ENCODE assay signal across 19 cellular contexts in the genomic region with DNA sequence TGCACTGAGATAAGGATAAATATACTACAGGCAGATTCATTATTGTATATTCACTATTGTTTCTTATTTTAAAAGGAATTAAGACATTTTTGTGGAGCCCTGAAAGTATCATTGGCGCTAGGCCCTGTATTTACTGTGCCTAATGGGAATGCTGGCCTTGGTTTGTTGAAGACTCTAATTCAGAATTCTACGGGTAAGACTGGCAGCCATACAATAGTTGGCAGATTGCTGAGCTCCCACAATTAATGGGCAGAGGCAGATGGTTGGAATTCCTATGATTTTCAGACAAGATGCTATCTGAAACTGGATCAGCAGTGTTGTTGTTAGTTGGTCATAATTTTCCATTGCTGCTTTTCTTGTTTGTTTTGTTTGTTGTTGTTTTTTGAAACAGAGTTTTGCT. TPM values are rescaled to one million over a fixed set of nuclear protein-coding genes. Genes with fewer than 3 reads are reported as not detected.
DNase-seq lines count a peak whose midpoint lies in the region; ATAC-seq and TF ChIP-seq lines count a peak whose summit lies in the region.
"Had no signal": no experiment of that assay in that cellular context is flagged by ENCODE, and none has a peak within 500 bp of the region (broad histone marks: within the 10 kb centered on the region; RNA-seq: fewer than 3 reads in every experiment).

No MANE protein-coding gene starts in this region.

- no peak overlapping the region for H2BK5ac ChIP-seq in trophoblast cell (ENCODE audit: low read depth, low read length, poor library complexity)

- intact Hi-C loops in Panc1 (cut with micrococcal nuclease; ENCODE audit: unreplicated experiment) (no loop called here), OCI-LY7 (cut with micrococcal nuclease; ENCODE audit: unreplicated experiment) (no loop called here)

- H3K4me2 ChIP-seq in trophoblast cell (ENCODE audit: low read length) (no peak overlapping the region), OCI-LY7 (ENCODE audit: low read length) (no peak overlapping the region)
- H3K4me2 ChIP-seq: BLaER1 had no signal

- no peaks in the 10 kb centered on the region; the same call in 1 of the 2 replicates for H3K4me1 ChIP-seq in Panc1 (ENCODE audit: control insufficient read depth, insufficient read depth, low read length)
- H3K4me1 ChIP-seq in trophoblast cell (ENCODE audit: control insufficient read depth in 1 of 2, insufficient read depth in 2 of 2, low read length in 2 of 2): peaks cover 0 to 2% of the 10 kb centered on the region in 2 experiments
- no peaks in the 10 kb centered on the region for H3K4me1 ChIP-seq in OCI-LY7 (ENCODE audit: insufficient read depth, low read length, poor library complexity, severe bottlenecking)
- H3K4me1 ChIP-seq: BLaER1 had no signal

- H3K79me2 ChIP-seq in trophoblast cell (ENCODE audit: control insufficient read depth, insufficient read depth, low read length, poor library complexity): no peaks in the 10 kb centered on the region
- no peaks in the 10 kb centered on the region for H3K79me2 ChIP-seq in OCI-LY7 (ENCODE audit: insufficient read depth, low read depth, low read length)

- H4K8ac ChIP-seq in trophoblast cell (ENCODE audit: low read depth, low read length): no peak overlapping the region

- peak overlapping the region; percentile 48 for H4K91ac ChIP-seq in trophoblast cell (ENCODE audit: low read depth, low read length)

- H2BK12ac ChIP-seq in trophoblast cell (ENCODE audit: low read length): no peak overlapping the region

- H3K36me3 ChIP-seq in Panc1 (ENCODE audit: control insufficient read depth, insufficient read depth, low read length) (no peaks in the 10 kb centered on the region), trophoblast cell (ENCODE audit: control insufficient read depth in 1 of 2, insufficient read depth in 2 of 2, low read length in 2 of 2) (no peaks in the 10 kb centered on the region), OCI-LY7 (ENCODE audit: insufficient read depth, low read length) (no peaks in the 10 kb centered on the region; the same call in 1 of the 2 replicates)
- H3K36me3 ChIP-seq: BLaER1 had no signal

- H3K23ac ChIP-seq in trophoblast cell (ENCODE audit: low read length): no peak overlapping the region

- H2AFZ ChIP-seq in trophoblast cell (ENCODE audit: insufficient read depth, low read length, poor library complexity) (no peak overlapping the region), OCI-LY7 (ENCODE audit: low read length) (no peak overlapping the region)

- H3K27me3 ChIP-seq in Panc1 (ENCODE audit: control insufficient read depth, insufficient read depth, low read length): no peaks in the 10 kb centered on the region
- H3K27me3 ChIP-seq in trophoblast cell (ENCODE audit: insufficient read depth, low read length): no peaks in the 10 kb centered on the region
- H3K27me3 ChIP-seq: BLaER1 had no signal

- H3K9me3 ChIP-seq in Panc1 (ENCODE audit: control insufficient read depth, insufficient read depth, low read depth, low read length): no peaks in the 10 kb centered on the region
- no peaks in the 10 kb centered on the region for H3K9me3 ChIP-seq in trophoblast cell (ENCODE audit: insufficient read depth, low read depth, low read length)
- H3K9me3 ChIP-seq in OCI-LY7 (ENCODE audit: low read length): no peaks in the 10 kb centered on the region
- H3K9me3 ChIP-seq: BLaER1 had no signal

- H3K4ac ChIP-seq in trophoblast cell (ENCODE audit: low read depth, low read length): no peak overlapping the region

- H3K18ac ChIP-seq in trophoblast cell (ENCODE audit: low read length): no peak overlapping the region

- no peak overlapping the region for H3K14ac ChIP-seq in trophoblast cell (ENCODE audit: low read length)

- H3K9ac ChIP-seq in trophoblast cell (ENCODE audit: low read length): no peak overlapping the region
- H3K9ac ChIP-seq: BLaER1 had no signal

- H4K20me1 ChIP-seq in OCI-LY7 (ENCODE audit: insufficient read depth, low read length): no peaks in the 10 kb centered on the region
- H4K20me1 ChIP-seq: BLaER1 had no signal

- no peak overlapping the region for H3K4me3 ChIP-seq in Panc1 (ENCODE audit: low read depth in 2 of 2, low read length in 2 of 2)
- no peak overlapping the region for H3K4me3 ChIP-seq in trophoblast cell (ENCODE audit: low read depth, low read length)
- H3K4me3 ChIP-seq in OCI-LY7 (ENCODE audit: low read depth, low read length, poor library complexity, severe bottlenecking): no peak overlapping the region
- H3K4me3 ChIP-seq: BLaER1, K562 had no signal

- in situ Hi-C loops in Panc1 (cut with HindIII; ENCODE audit: low pct_unique_long_range_greater_than_20kb, low sequenced_read_pairs): no loop called here

- WGBS in trophoblast cell (ENCODE audit: extremely low coverage, insufficient coverage, insufficient read length): no CpG with 5 or more reads among the region's 2 CpGs

- H2AK5ac ChIP-seq in trophoblast cell (ENCODE audit: low read length): no peak overlapping the region

- CTCF ChIA-PET in Panc1 (lab: Charles Lee): no interaction called here
- CTCF ChIA-PET in OCI-LY7 (lab: Charles Lee; ENCODE audit: unreplicated experiment): no interaction called here

- no peaks in the 10 kb centered on the region for H3K9me2 ChIP-seq in OCI-LY7 (ENCODE audit: insufficient read depth, low read length)

- no peak overlapping the region for H3K27ac ChIP-seq in Panc1 (ENCODE audit: low read length)
- peak overlapping the region; percentile 56 for H3K27ac ChIP-seq in trophoblast cell (ENCODE audit: low read depth, low read length)
- no peak overlapping the region for H3K27ac ChIP-seq in OCI-LY7 (ENCODE audit: low read depth, low read length, poor library complexity, severe bottlenecking)
- H3K27ac ChIP-seq: 22Rv1, BLaER1, RWPE1 had no signal

- no peak overlapping the region for H2BK120ac ChIP-seq in trophoblast cell (ENCODE audit: insufficient read depth, low read length, poor library complexity)

- H3K79me1 ChIP-seq in trophoblast cell (ENCODE audit: low read length): peaks cover 6% of the 10 kb centered on the region

- TF ChIP-seq CTCF in Panc1 (IDR thresholded peaks at IDR 0.05): no peak
- no peak for TF ChIP-seq CTCF in OCI-LY7 (conservative IDR thresholded peaks at IDR 0.05; ENCODE audit: low read length)

- no TSS peak for BruUV-seq in Panc1 (replicated peaks; lab: Mats Ljungman, UMichigan)
- BruUV-seq in OCI-LY7 (replicated peaks; lab: Mats Ljungman, UMichigan): no TSS peak

- no peak overlapping the region for H4K12ac ChIP-seq in trophoblast cell (ENCODE audit: low read depth, low read length)

- POLR2A ChIA-PET in Panc1 (lab: Charles Lee): no interaction called here
- POLR2A ChIA-PET in OCI-LY7 (lab: Charles Lee): interaction anchor here (0.5 to 1.5 kb wide), 4 partner anchors 8 to 199 kb away, joined by 3 to 6 read pairs (median 3); no protein-coding TSS in a partner anchor

- ATAC-seq in Panc1: peak; percentile 70
- ATAC-seq: K562 had no signal

- peak; percentile 19 for DNase-seq in NCI-H82 (lab: John Stamatoyannopoulos, UW)
- DNase-seq in NCI-H82 treated with DMSO at 0.1 percent for 48 hours (lab: John Stamatoyannopoulos, UW; ENCODE audit: unreplicated experiment): no peak
- DNase-seq in NCI-H1694 (lab: John Stamatoyannopoulos, UW): peak; percentile 18
- no peak for DNase-seq in Panc1 (ENCODE audit: low read depth, low spot score)
- DNase-seq in trophoblast cell: peak; percentile 56 to 88
- DNase-seq in cerebellar cortex (ENCODE audit: low spot score): no peak
- DNase-seq in effector CD8-positive, alpha-beta T cell (lab: John Stamatoyannopoulos, UW): no peak
- no peak for DNase-seq in OCI-LY7 (ENCODE audit: low spot score)
- DNase-seq: Calu3; CD4-positive, alpha-beta memory T cell; DMS79; NCI-H187 treated with DMSO at 0.1 percent for 48 hours; NCI-H774; PC-3; SIG-M5 had no signal

RNA-seq across cellular contexts. Expression of a gene that starts 14.7 kb away (rescaled TPM):
- total RNA-seq in Panc1 (2021; ENCODE audit: unreplicated experiment) (2.3 TPM), OCI-LY7 (2022) (4.1 TPM in 2 replicates)
- 1.1 TPM for polyA plus RNA-seq in Panc1 (2012; ENCODE audit: insufficient read length)
- polyA plus RNA-seq in trophoblast cell (2013): 0.59 and 0.62 TPM in 2 replicates
- total RNA-seq in OCI-LY7 (2014; rRNA removed; shearing (Covaris generic)): 3.6 and 4.4 TPM in 2 replicates

RNA-seq across cellular contexts. Expression of a gene that starts 15.0 kb away (rescaled TPM):
- total RNA-seq in Panc1 (2021; ENCODE audit: unreplicated experiment) (79.6 TPM), OCI-LY7 (2022) (39.8 and 41.4 TPM in 2 replicates)
- polyA plus RNA-seq in Panc1 (2012; ENCODE audit: insufficient read length): 84.1 TPM
- 65.5 and 69.9 TPM in 2 replicates for polyA plus RNA-seq in trophoblast cell (2013)
- 14.7 and 15.7 TPM in 2 replicates for total RNA-seq in OCI-LY7 (2014; rRNA removed; shearing (Covaris generic))

Comparison
In these comparisons a context has a peak if more than half of its experiments do, and no peak if none do; other contexts are left out.
1. DNase-seq: peak in NCI-H82 (single experiment), NCI-H1694 (single experiment) and trophoblast cell (2 of 2); none in NCI-H82 treated with DMSO at 0.1 percent for 48 hours (single experiment), Panc1 (single experiment), cerebellar cortex (single experiment), effector CD8-positive, alpha-beta T cell (single experiment) and OCI-LY7 (single experiment).